1 cellular context compared by ENCODE assay signal in genomic region chr20:50415516-50416268, GRCh38.
TF ChIP-seq lines count a peak whose summit lies in the region.

No MANE protein-coding gene starts in this region.

TF ChIP-seq in HepG2, 621 proteins besides CTCF, POLR2A, EP300 and RAD21 (continued from another document and continues in another):
- TF ChIP-seq ZFP91 (CRISPR knock-in tag; IDR thresholded peaks at IDR 0.05; ENCODE audit: borderline replicate concordance): peak; percentile 87
- TF ChIP-seq ZMYM4 (CRISPR knock-in tag; IDR thresholded peaks at IDR 0.05): no peak; the same call in 1 of the 2 replicates
- peak; percentile 83 for TF ChIP-seq JUND (CRISPR knock-in tag; IDR thresholded peaks at IDR 0.05)
- TF ChIP-seq SOX13 (IDR thresholded peaks at IDR 0.05): peak; percentile 18; the same call in 1 of the 2 replicates
- TF ChIP-seq SOX13 (CRISPR knock-in tag; conservative IDR thresholded peaks at IDR 0.05 in 1 of 2, IDR thresholded peaks at IDR 0.05 in 1 of 2): peak in 1 of 2 experiments; percentile 64; a peak in 1 of 4 replicates
- no peak for TF ChIP-seq ARNT2 (CRISPR knock-in tag; IDR thresholded peaks at IDR 0.05; ENCODE audit: low read depth)
- TF ChIP-seq HOMEZ (CRISPR knock-in tag; IDR thresholded peaks at IDR 0.05; ENCODE audit: low read depth): peak; percentile 59; the same call in 1 of the 2 replicates
- TF ChIP-seq ZNF687 (CRISPR knock-in tag; IDR thresholded peaks at IDR 0.05): peak; percentile 100
- no peak for TF ChIP-seq KAT2B (IDR thresholded peaks at IDR 0.05; ENCODE audit: borderline replicate concordance, low read depth, low read length)
- TF ChIP-seq PHB2 (IDR thresholded peaks at IDR 0.05; ENCODE audit: partially characterized antibody): no peak
- no peak for TF ChIP-seq SNRNP70 (IDR thresholded peaks at IDR 0.05; ENCODE audit: low read depth, low read length)
- TF ChIP-seq DRAP1 (CRISPR knock-in tag; IDR thresholded peaks at IDR 0.05): peak; percentile 81
- TF ChIP-seq ZNF543 (CRISPR knock-in tag; IDR thresholded peaks at IDR 0.05): no peak; the same call in 1 of the 2 replicates
- no peak for TF ChIP-seq GLMP (CRISPR knock-in tag; IDR thresholded peaks at IDR 0.05; ENCODE audit: borderline replicate concordance)
- TF ChIP-seq NFKB2 (CRISPR knock-in tag; IDR thresholded peaks at IDR 0.05; ENCODE audit: borderline replicate concordance): peak; percentile 59; the same call in 1 of the 2 replicates
- no peak for TF ChIP-seq ZFP41 (CRISPR knock-in tag; IDR thresholded peaks at IDR 0.05; ENCODE audit: borderline replicate concordance)
- TF ChIP-seq CBX5 (CRISPR knock-in tag; IDR thresholded peaks at IDR 0.05; ENCODE audit: borderline replicate concordance): peak; percentile 38; the same call in 1 of the 2 replicates
- TF ChIP-seq FOXK2 (IDR thresholded peaks at IDR 0.05): peak; percentile 71
- TF ChIP-seq ADNP (CRISPR knock-in tag; IDR thresholded peaks at IDR 0.05): no peak
- TF ChIP-seq ATF7-NPFF (CRISPR knock-in tag; IDR thresholded peaks at IDR 0.05; ENCODE audit: low read depth): 0 out of 2 replicates have a peak, but pooled peaks have one; percentile 27
- TF ChIP-seq ZMYM2 (CRISPR knock-in tag; IDR thresholded peaks at IDR 0.05): no peak
- TF ChIP-seq KDM4B (CRISPR knock-in tag; IDR thresholded peaks at IDR 0.05): peak; percentile 69; the same call in 1 of the 2 replicates
- no peak for TF ChIP-seq NCOR1 (IDR thresholded peaks at IDR 0.05; ENCODE audit: borderline replicate concordance, low read length)
- no peak for TF ChIP-seq ZNF790 (CRISPR knock-in tag; IDR thresholded peaks at IDR 0.05; ENCODE audit: borderline replicate concordance)
- TF ChIP-seq SOX5 (CRISPR knock-in tag; IDR thresholded peaks at IDR 0.05; ENCODE audit: borderline replicate concordance): no peak
- peak; percentile 76 for TF ChIP-seq ARNTL (CRISPR knock-in tag; IDR thresholded peaks at IDR 0.05)
- TF ChIP-seq PBX3 (CRISPR knock-in tag; IDR thresholded peaks at IDR 0.05; ENCODE audit: borderline replicate concordance): no peak
- TF ChIP-seq ZNF782 (CRISPR knock-in tag; IDR thresholded peaks at IDR 0.05; ENCODE audit: borderline replicate concordance): no peak; the same call in 1 of the 2 replicates
- TF ChIP-seq SNAPC2 (CRISPR knock-in tag; IDR thresholded peaks at IDR 0.05): no peak
- no peak for TF ChIP-seq ZNF577 (CRISPR knock-in tag; IDR thresholded peaks at IDR 0.05; ENCODE audit: borderline replicate concordance, low read depth)
- TF ChIP-seq MZF1 (CRISPR knock-in tag; IDR thresholded peaks at IDR 0.05; ENCODE audit: borderline replicate concordance): no peak
- peak; percentile 49 for TF ChIP-seq IRF2 (CRISPR knock-in tag; IDR thresholded peaks at IDR 0.05)
- TF ChIP-seq ZNF75D (CRISPR knock-in tag; IDR thresholded peaks at IDR 0.05; ENCODE audit: borderline replicate concordance): no peak
- TF ChIP-seq GMEB2 (CRISPR knock-in tag; IDR thresholded peaks at IDR 0.05; ENCODE audit: low read depth): no peak
- TF ChIP-seq ZNF354B (CRISPR knock-in tag; IDR thresholded peaks at IDR 0.05): peak; percentile 77; the same call in 1 of the 2 replicates
- TF ChIP-seq ZBTB49 (CRISPR knock-in tag; IDR thresholded peaks at IDR 0.05; ENCODE audit: borderline replicate concordance): no peak
- peak; percentile 94 for TF ChIP-seq UBTF (CRISPR knock-in tag; IDR thresholded peaks at IDR 0.05)
- no peak for TF ChIP-seq ZNF256 (CRISPR knock-in tag; conservative IDR thresholded peaks at IDR 0.05)
- TF ChIP-seq PPARG (CRISPR knock-in tag; conservative IDR thresholded peaks at IDR 0.05): 0 out of 2 replicates have a peak, but pooled peaks have one; percentile 48
- no peak for TF ChIP-seq CCAR2 (optimal IDR thresholded peaks at IDR 0.05; ENCODE audit: low read depth, low read length)
- no peak for TF ChIP-seq CEBPB (IDR thresholded peaks at IDR 0.05; ENCODE audit: borderline replicate concordance, low read depth, low read length)
- TF ChIP-seq ELF3 (CRISPR knock-in tag; IDR thresholded peaks at IDR 0.05): peak; percentile 66
- no peak for TF ChIP-seq ZFAT (CRISPR knock-in tag; conservative IDR thresholded peaks at IDR 0.05)
- peak; percentile 49; the same call in 1 of the 2 replicates for TF ChIP-seq HINFP (CRISPR knock-in tag; IDR thresholded peaks at IDR 0.05; ENCODE audit: low read depth)
- no peak; the same call in 1 of the 2 replicates for TF ChIP-seq ATRX (CRISPR knock-in tag; IDR thresholded peaks at IDR 0.05; ENCODE audit: borderline replicate concordance)
- TF ChIP-seq ZNF589 (CRISPR knock-in tag; conservative IDR thresholded peaks at IDR 0.05): peak; percentile 59; the same call in 1 of the 2 replicates
